13 cellular contexts compared by ENCODE assay signal in genomic region chr9:15308511-15308910, GRCh38. TPM values are rescaled to one million over a fixed set of nuclear protein-coding genes. Genes with fewer than 3 reads are reported as not detected.
A peak's percentile ranks its signal among the peaks of the same experiment; 100 is the strongest.
DNase-seq lines count a peak whose midpoint lies in the region; ATAC-seq and TF ChIP-seq lines count a peak whose summit lies in the region.
"Had no signal": no experiment of that assay in that cellular context is flagged by ENCODE, and none has a peak within 500 bp of the region (broad histone marks: within the 10 kb centered on the region; RNA-seq: fewer than 3 reads in every experiment).

No MANE protein-coding gene starts in this region.

- TF ChIP-seq EP300 in ovary (IDR thresholded peaks at IDR 0.05): no peak

- H3K4me1 Mint-ChIP-seq in T-helper 1 cell treated with Interleukin-12 subunit alpha and Interleukin-12 subunit beta and Interleukin-4 antibody, amounts not matched to agents 30 μg/mL and 1 μg/mL, for 36 hours (ENCODE audit: low read depth): peaks cover 53% of the 10 kb centered on the region
- H3K4me1 Mint-ChIP-seq in neural crest cell: peaks cover 13% of the 10 kb centered on the region

- no peaks in the 10 kb centered on the region for H3K27me3 Mint-ChIP-seq in T-helper 1 cell treated with Interleukin-12 subunit alpha and Interleukin-12 subunit beta and Interleukin-4 antibody, amounts not matched to agents 30 μg/mL and 1 μg/mL, for 36 hours (ENCODE audit: low read depth)
- H3K27me3 Mint-ChIP-seq in neural crest cell (ENCODE audit: low read depth): peaks cover 20% of the 10 kb centered on the region
- H3K27me3 Mint-ChIP-seq: stimulated activated naive CD8-positive, alpha-beta T cell treated with anti-CD3 and anti-CD28 coated beads, Interleukin-15, Interleukin-2, amounts not matched to agents 100 ng/mL and 50 ng/mL, for 24 hours had no signal

- no peak overlapping the region for H3K4me3 ChIP-seq in RWPE2 (ENCODE audit: severe bottlenecking)
- no peak overlapping the region for H3K4me3 ChIP-seq in thyroid gland (replicated peaks in 1 of 3)
- H3K4me3 ChIP-seq in ovary: no peak overlapping the region
- H3K4me3 ChIP-seq: SJSA1 had no signal

- no peaks in the 10 kb centered on the region for H3K36me3 ChIP-seq in RWPE2 (ENCODE audit: low read depth)
- H3K36me3 ChIP-seq in thyroid gland: no peaks in the 10 kb centered on the region
- no peaks in the 10 kb centered on the region for H3K36me3 ChIP-seq in ovary
- H3K36me3 ChIP-seq: SJSA1 had no signal

- 86 to 98% methylated on average over 1 of the region's 1 CpG for whole genome bisulfite sequencing in thyroid gland, 2 donors
- 52 to 77% (median 63%) methylated on average over 1 of the region's 1 CpG for WGBS in ovary, 3 donors

- TF ChIP-seq POLR2A in thyroid gland (IDR thresholded peaks at IDR 0.05): no peak
- no peak for TF ChIP-seq POLR2A in ovary (IDR thresholded peaks at IDR 0.05)

- H3K27me3 ChIP-seq in RWPE2 (ENCODE audit: insufficient read depth, poor library complexity, severe bottlenecking): no peaks in the 10 kb centered on the region
- H3K27me3 ChIP-seq in thyroid gland: no peaks in the 10 kb centered on the region
- H3K27me3 ChIP-seq in ovary: no peaks in the 10 kb centered on the region
- H3K27me3 ChIP-seq: SJSA1 had no signal

- peaks cover 6% of the 10 kb centered on the region for H3K9me3 Mint-ChIP-seq in T-helper 1 cell treated with Interleukin-12 subunit alpha and Interleukin-12 subunit beta and Interleukin-4 antibody, amounts not matched to agents 30 μg/mL and 1 μg/mL, for 36 hours
- H3K9me3 Mint-ChIP-seq in neural crest cell: no peaks in the 10 kb centered on the region

- H3K27ac ChIP-seq in RWPE2 (ENCODE audit: poor library complexity, severe bottlenecking) (peak overlapping the region; percentile 83), thyroid gland (no peak overlapping the region), ovary (no peak overlapping the region)
- H3K27ac ChIP-seq: 22Rv1, SJSA1 had no signal

- peak; percentile 76 for ATAC-seq in RWPE2 (ENCODE audit: low read depth)
- ATAC-seq in esophagus mucosa: peak; percentile 69
- ATAC-seq in GM18909 (IDR thresholded peaks at IDR 0.05; ENCODE audit: poor library complexity, unreplicated experiment): no peak

- DNase-seq in T-helper 1 cell (no peak), RWPE2 (ENCODE audit: low spot score) (no peak), neural crest cell (ENCODE audit: low read depth, low spot score) (no peak), thyroid gland (no peak), ovary (no peak)
- DNase-seq: activated CD4-positive, alpha-beta T cell treated with anti-CD3 and anti-CD28 coated beads, Interleukin-2, amount 50 U/mL, for 4 hours; central memory CD4-positive, alpha-beta T cell had no signal

- no peak for TF ChIP-seq CTCF in RWPE2 (IDR thresholded peaks at IDR 0.05; ENCODE audit: poor library complexity, severe bottlenecking)
- no peak for TF ChIP-seq CTCF in neural crest cell (conservative IDR thresholded peaks at IDR 0.05)
- no peak for TF ChIP-seq CTCF in thyroid gland (IDR thresholded peaks at IDR 0.05)
- TF ChIP-seq CTCF in ovary (IDR thresholded peaks at IDR 0.05): no peak

- H3K4me1 ChIP-seq in RWPE2 (ENCODE audit: insufficient read depth, poor library complexity, severe bottlenecking) (peaks cover 24% of the 10 kb centered on the region), thyroid gland (peaks cover 7 to 10% of the 10 kb centered on the region in 2 donors), ovary (ENCODE audit: insufficient read depth) (no peaks in the 10 kb centered on the region)

- peak overlapping the region; percentile 55 for H3K27ac Mint-ChIP-seq in T-helper 1 cell treated with Interleukin-12 subunit alpha and Interleukin-12 subunit beta and Interleukin-4 antibody, amounts not matched to agents 30 μg/mL and 1 μg/mL, for 36 hours
- H3K27ac Mint-ChIP-seq in neural crest cell (ENCODE audit: unreplicated experiment): no peak overlapping the region
- H3K27ac Mint-ChIP-seq: stimulated activated naive CD8-positive, alpha-beta T cell treated with anti-CD3 and anti-CD28 coated beads, Interleukin-15, Interleukin-2, amounts not matched to agents 100 ng/mL and 50 ng/mL, for 24 hours had no signal

- H3K36me3 Mint-ChIP-seq in T-helper 1 cell treated with Interleukin-12 subunit alpha and Interleukin-12 subunit beta and Interleukin-4 antibody, amounts not matched to agents 30 μg/mL and 1 μg/mL, for 36 hours (ENCODE audit: low read depth): peaks cover 24% of the 10 kb centered on the region
- no peaks in the 10 kb centered on the region for H3K36me3 Mint-ChIP-seq in neural crest cell (ENCODE audit: low read depth)

- intact Hi-C loops in thyroid gland (cut with DNase I): no loop called here
- intact Hi-C loops in ovary (cut with DNase I): loop anchor here in 2 of 4 donors (10.0 kb wide), 2 partner anchors 66 to 94 kb away; no protein-coding TSS in a partner anchor

- H3K4me3 Mint-ChIP-seq in T-helper 1 cell treated with Interleukin-12 subunit alpha and Interleukin-12 subunit beta and Interleukin-4 antibody, amounts not matched to agents 30 μg/mL and 1 μg/mL, for 36 hours: peak overlapping the region; percentile 29
- peak overlapping the region; percentile 58 for H3K4me3 Mint-ChIP-seq in neural crest cell

- H3K9me3 ChIP-seq in RWPE2 (ENCODE audit: severe bottlenecking) (no peaks in the 10 kb centered on the region), thyroid gland (no peaks in the 10 kb centered on the region), ovary (no peaks in the 10 kb centered on the region)
- H3K9me3 ChIP-seq: SJSA1 had no signal

RNA-seq across cellular contexts. Expression of gene TTC39B, which starts 1.5 kb away (rescaled TPM):
- total RNA-seq in esophagus mucosa (26.2 TPM), neural crest cell (3.7 TPM in 2 replicates), thyroid gland (10 to 100 TPM; 10.3 to 18.7 (median 11.3) TPM), ovary (10 to 100 TPM in 6 of 7 donors, 1 to 10 TPM in 1; 8.6 to 26.0 (median 15.3) TPM)
- polyA plus RNA-seq in ovary: 1 to 10 TPM; 2.9 to 7.4 TPM
